Comparison of ENCODE assay signal across 8 cellular contexts in genomic region chr7:26152782-26153245, GRCh38. TPM values are rescaled to one million over a fixed set of nuclear protein-coding genes. Genes with fewer than 3 reads are reported as not detected.
DNase-seq lines count a peak whose midpoint lies in the region; ATAC-seq and TF ChIP-seq lines count a peak whose summit lies in the region.
"Not testable (repeated sequence)": the region's sequence is repeated elsewhere in the genome, so short reads cannot be mapped to it uniquely, and the experiment has no call there.

No MANE protein-coding gene starts in this region.

- peaks cover 11 to 22% (median 17%) of the 10 kb centered on the region in 3 donors for H3K27me3 Mint-ChIP-seq in CD14-positive monocyte (ENCODE audit: low read depth in 3 of 3)
- H3K27me3 Mint-ChIP-seq in activated T-helper 2 cell treated with anti-CD3 and anti-CD28 coated beads, Interferon-gamma antibody, Interleukin-2, Interleukin-4, amounts not matched to agents 10 μg/mL and 5 μg/mL and 100 μg/mL, durations not matched to agents 14 hours and 24 hours and 36 hours (ENCODE audit: low read depth) = not testable (repeated sequence)

- peak overlapping the region; percentile 96 for H3K27ac ChIP-seq in PC-3 (ENCODE audit: low read length)
- not testable (repeated sequence) for H3K27ac ChIP-seq in mesendoderm (ENCODE audit: low read depth, low read length)

- H3K27me3 ChIP-seq in PC-3 (ENCODE audit: low read length); mesendoderm (ENCODE audit: insufficient read depth, low read length, poor library complexity): not testable (repeated sequence)

- intact Hi-C loops in CD14-positive monocyte (cut with micrococcal nuclease) = loop anchor here (2.0 to 5.0 kb wide), 3 partner anchors 46 to 51 kb away; no protein-coding TSS in a partner anchor
- intact Hi-C loops in PC-3 (cut with micrococcal nuclease) = not testable (repeated sequence)
- intact Hi-C loops in activated T-helper 2 cell treated with anti-CD3 and anti-CD28 coated beads, Interferon-gamma antibody, Interleukin-2, Interleukin-4, amounts not matched to agents 10 μg/mL and 5 μg/mL and 100 μg/mL, durations not matched to agents 14 hours and 24 hours and 36 hours (cut with micrococcal nuclease) = loop anchor here (1.0 to 5.0 kb wide), 5 partner anchors 47 to 297 kb away; partner anchors contain the start of gene HNRNPA2B1

- H3K4ac ChIP-seq in mesendoderm (ENCODE audit: low read depth, low read length) = not testable (repeated sequence)

- peak overlapping the region; percentile 77 for H3K56ac ChIP-seq in mesendoderm (ENCODE audit: low read length)

- WGBS in mesendoderm (ENCODE audit: extremely low coverage, insufficient coverage, low lambda C conversion rate) = no CpG with 5 or more reads among the region's 54 CpGs

- H3K9me3 Mint-ChIP-seq in CD14-positive monocyte; activated T-helper 2 cell treated with anti-CD3 and anti-CD28 coated beads, Interferon-gamma antibody, Interleukin-2, Interleukin-4, amounts not matched to agents 10 μg/mL and 5 μg/mL and 100 μg/mL, durations not matched to agents 14 hours and 24 hours and 36 hours: not testable (repeated sequence)

- H3K79me2 ChIP-seq in PC-3 (ENCODE audit: low read length) = peaks cover 51% of the 10 kb centered on the region
- peaks cover 37% of the 10 kb centered on the region for H3K79me2 ChIP-seq in mesendoderm (ENCODE audit: control insufficient read depth, insufficient read depth, low read length)

- not testable (repeated sequence) for H4K8ac ChIP-seq in mesendoderm (ENCODE audit: low read depth, low read length)

- not testable (repeated sequence) for H4K5ac ChIP-seq in mesendoderm (ENCODE audit: low read length)

- not testable (repeated sequence) for BruUV-seq in PC-3 (replicated peaks; lab: Mats Ljungman, UMichigan)

- ATAC-seq in GM19372 (IDR thresholded peaks at IDR 0.05; ENCODE audit: low read depth, unreplicated experiment) (peak; percentile 23), HG03025 (IDR thresholded peaks at IDR 0.05; ENCODE audit: low FRiP score, unreplicated experiment) (peak; percentile 5), PC-3 (peak; percentile 0; the same call in 1 of the 2 replicates)

- not testable (repeated sequence) for H2AK5ac ChIP-seq in mesendoderm (ENCODE audit: low read length)

- not testable (repeated sequence) for H3K79me1 ChIP-seq in mesendoderm (ENCODE audit: low read length)

- H4K20me1 ChIP-seq in PC-3 (ENCODE audit: low read length) = not testable (repeated sequence)

- H3K9me3 ChIP-seq in PC-3 (ENCODE audit: low read length) = not testable (repeated sequence)

- H3K36me3 Mint-ChIP-seq in CD14-positive monocyte = not testable (repeated sequence)
- peaks cover 25% of the 10 kb centered on the region for H3K36me3 Mint-ChIP-seq in activated T-helper 2 cell treated with anti-CD3 and anti-CD28 coated beads, Interferon-gamma antibody, Interleukin-2, Interleukin-4, amounts not matched to agents 10 μg/mL and 5 μg/mL and 100 μg/mL, durations not matched to agents 14 hours and 24 hours and 36 hours (ENCODE audit: low read depth)

- not testable (repeated sequence) for H3K36me3 ChIP-seq in PC-3 (ENCODE audit: low read depth, low read length); mesendoderm (ENCODE audit: control insufficient read depth, insufficient read depth, low read length)

- H2AFZ ChIP-seq in PC-3 (ENCODE audit: low read length) = peak overlapping the region; percentile 57; the same call in 1 of the 2 replicates

- H3K4me2 ChIP-seq in PC-3 (ENCODE audit: low read length) (peak overlapping the region; percentile 96), mesendoderm (ENCODE audit: low read length) (peak overlapping the region; percentile 38)

- H2BK5ac ChIP-seq in mesendoderm (ENCODE audit: low read length) = not testable (repeated sequence)

- TF ChIP-seq CTCF in CD14-positive monocyte (IDR thresholded peaks at IDR 0.05); PC-3 (conservative IDR thresholded peaks at IDR 0.05; ENCODE audit: low read depth, low read length); epithelial cell of proximal tubule (conservative IDR thresholded peaks at IDR 0.05; ENCODE audit: low read depth, low read length): not testable (repeated sequence)

- not testable (repeated sequence) for DNase-seq in CD14-positive monocyte (ENCODE audit: low spot score); PC-3; epithelial cell of proximal tubule (ENCODE audit: low read depth)
- peak; percentile 44 for DNase-seq in activated T-helper 2 cell treated with anti-CD3 and anti-CD28 coated beads, Interferon-gamma antibody, Interleukin-2, Interleukin-4, amounts not matched to agents 10 μg/mL and 5 μg/mL and 100 μg/mL, durations not matched to agents 14 hours and 24 hours and 36 hours (ENCODE audit: low spot score)
- peak; percentile 44 for DNase-seq in mesendoderm
- peak; percentile 36 for DNase-seq in stimulated activated CD4-positive, alpha-beta T cell treated with anti-CD3 and anti-CD28 coated beads, Interleukin-1b, Interleukin-23, amount 100 ng/mL, for 48 hours

- H3K4me3 ChIP-seq in PC-3 (ENCODE audit: low read length) (peak overlapping the region; percentile 81), epithelial cell of proximal tubule (ENCODE audit: low read depth, low read length) (peak overlapping the region; percentile 63), mesendoderm (ENCODE audit: low read length) (peak overlapping the region; percentile 64)

- H3F3A ChIP-seq in PC-3 (ENCODE audit: low read length, unreplicated experiment) = not testable (repeated sequence)

- H3K9ac ChIP-seq in PC-3 (ENCODE audit: low read length) (peak overlapping the region; percentile 80), mesendoderm (ENCODE audit: low read length) (peak overlapping the region; percentile 59)

- H3K4me3 Mint-ChIP-seq in CD14-positive monocyte = peak overlapping the region; percentile 88 to 93
- H3K4me3 Mint-ChIP-seq in activated T-helper 2 cell treated with anti-CD3 and anti-CD28 coated beads, Interferon-gamma antibody, Interleukin-2, Interleukin-4, amounts not matched to agents 10 μg/mL and 5 μg/mL and 100 μg/mL, durations not matched to agents 14 hours and 24 hours and 36 hours (ENCODE audit: low read depth) = peak overlapping the region; percentile 99

- H2BK15ac ChIP-seq in mesendoderm (replicated peaks; ENCODE audit: low read depth) = not testable (repeated sequence)

- CTCF ChIA-PET in PC-3 (lab: Charles Lee) = not testable (repeated sequence)

- H2BK120ac ChIP-seq in mesendoderm (ENCODE audit: low read depth, low read length) = not testable (repeated sequence)

- H3K4me1 Mint-ChIP-seq in CD14-positive monocyte = peaks cover 50% of the 10 kb centered on the region
- H3K4me1 Mint-ChIP-seq in activated T-helper 2 cell treated with anti-CD3 and anti-CD28 coated beads, Interferon-gamma antibody, Interleukin-2, Interleukin-4, amounts not matched to agents 10 μg/mL and 5 μg/mL and 100 μg/mL, durations not matched to agents 14 hours and 24 hours and 36 hours (ENCODE audit: low read depth) = peaks cover 62% of the 10 kb centered on the region

- POLR2A ChIA-PET in PC-3 (lab: Charles Lee; ENCODE audit: unreplicated experiment) = interaction anchor here (1.0 kb wide), 1 partner anchor 44 kb away, joined by 3 read pairs; no protein-coding TSS in a partner anchor

- peak overlapping the region in 3 of 7 donors; percentile 73 to 85 (median 74) for H3K27ac Mint-ChIP-seq in CD14-positive monocyte
- H3K27ac Mint-ChIP-seq in activated T-helper 2 cell treated with anti-CD3 and anti-CD28 coated beads, Interferon-gamma antibody, Interleukin-2, Interleukin-4, amounts not matched to agents 10 μg/mL and 5 μg/mL and 100 μg/mL, durations not matched to agents 14 hours and 24 hours and 36 hours = peak overlapping the region; percentile 97

- H3K23ac ChIP-seq in mesendoderm (ENCODE audit: low read length) = not testable (repeated sequence)

- not testable (repeated sequence) for H3K9me2 ChIP-seq in PC-3 (replicated peaks; ENCODE audit: low read length)

- peaks cover 43% of the 10 kb centered on the region for H3K4me1 ChIP-seq in PC-3 (ENCODE audit: insufficient read depth, low read length)
- H3K4me1 ChIP-seq in mesendoderm (ENCODE audit: control insufficient read depth, low read depth, low read length) = not testable (repeated sequence)

- H3K18ac ChIP-seq in mesendoderm (ENCODE audit: low read length) = peak overlapping the region; percentile 8

RNA-seq across cellular contexts. Expression of gene NFE2L3, which starts 0.8 kb away (rescaled TPM):
- polyA plus RNA-seq in CD14-positive monocyte = 10 to 100 TPM; 10.6 to 17.2 TPM
- total RNA-seq in PC-3 (2014; rRNA removed) (40.0 and 45.2 TPM in 2 replicates), epithelial cell of proximal tubule (75.6 and 98.0 TPM in 2 replicates)
- total RNA-seq in activated T-helper 2 cell treated with anti-CD3 and anti-CD28 coated beads, Interferon-gamma antibody, Interleukin-2, Interleukin-4, amounts not matched to agents 10 μg/mL and 5 μg/mL and 100 μg/mL, durations not matched to agents 14 hours and 24 hours and 36 hours = 42.3 and 44.6 TPM in 2 replicates
- polyA plus RNA-seq in mesendoderm (2013, experiment 1 of 2) = 34.7 TPM
- polyA plus RNA-seq in mesendoderm (2013, experiment 2 of 2) = 36.5 TPM

RNA-seq across cellular contexts. Expression of gene HNRNPA2B1, which starts 47.7 kb away (rescaled TPM):
- polyA plus RNA-seq in CD14-positive monocyte = 100 to 1,000 TPM; 269 to 391 TPM
- 304 and 457 TPM in 2 replicates for total RNA-seq in PC-3 (2014; rRNA removed)
- total RNA-seq in activated T-helper 2 cell treated with anti-CD3 and anti-CD28 coated beads, Interferon-gamma antibody, Interleukin-2, Interleukin-4, amounts not matched to agents 10 μg/mL and 5 μg/mL and 100 μg/mL, durations not matched to agents 14 hours and 24 hours and 36 hours = 835 and 845 TPM in 2 replicates
- total RNA-seq in epithelial cell of proximal tubule = 287 and 348 TPM in 2 replicates
- 937 TPM for polyA plus RNA-seq in mesendoderm (2013, experiment 1 of 2)
- polyA plus RNA-seq in mesendoderm (2013, experiment 2 of 2) = 922 TPM

RNA-seq across cellular contexts. Expression of gene CBX3, which starts 48.7 kb away (rescaled TPM):
- 10 to 100 TPM; 63.7 to 78.1 TPM for polyA plus RNA-seq in CD14-positive monocyte
- 126 and 132 TPM in 2 replicates for total RNA-seq in PC-3 (2014; rRNA removed)
- total RNA-seq in activated T-helper 2 cell treated with anti-CD3 and anti-CD28 coated beads, Interferon-gamma antibody, Interleukin-2, Interleukin-4, amounts not matched to agents 10 μg/mL and 5 μg/mL and 100 μg/mL, durations not matched to agents 14 hours and 24 hours and 36 hours = 274 and 275 TPM in 2 replicates
- 139 and 151 TPM in 2 replicates for total RNA-seq in epithelial cell of proximal tubule
- 207 TPM for polyA plus RNA-seq in mesendoderm (2013, experiment 1 of 2)
- polyA plus RNA-seq in mesendoderm (2013, experiment 2 of 2) = 206 TPM
